10 cellular contexts compared by ENCODE assay signal in genomic region chr10:76902949-76903348, GRCh38.
DNase-seq lines count a peak whose midpoint lies in the region; ATAC-seq and TF ChIP-seq lines count a peak whose summit lies in the region.
"Had no signal": no experiment of that assay in that cellular context is flagged by ENCODE, and none has a peak within 500 bp of the region (broad histone marks: within the 10 kb centered on the region; RNA-seq: fewer than 3 reads in every experiment).

No MANE protein-coding gene starts in this region.

- H3K4me1 Mint-ChIP-seq in activated CD4-positive, alpha-beta T cell treated with anti-CD3 and anti-CD28 coated beads, Interleukin-2, amount 10 ng/mL, durations not matched to agents 7 days and 5 days, result no peaks in the 10 kb centered on the region
- no peaks in the 10 kb centered on the region for H3K4me1 Mint-ChIP-seq in activated T-helper 17 cell treated with anti-CD3 and anti-CD28 coated beads, Interleukin-2, amount 50 U/mL, for 72 hours

- H3K36me3 ChIP-seq in BJ (ENCODE audit: control insufficient read depth, insufficient read depth, low read length), result no peaks in the 10 kb centered on the region
- H3K36me3 ChIP-seq: right lobe of liver had no signal

- no peak overlapping the region for H3K27ac Mint-ChIP-seq in activated CD4-positive, alpha-beta T cell treated with anti-CD3 and anti-CD28 coated beads, Interleukin-2, amount 10 ng/mL, durations not matched to agents 7 days and 5 days
- no peak overlapping the region for H3K27ac Mint-ChIP-seq in activated T-helper 17 cell treated with anti-CD3 and anti-CD28 coated beads, Interleukin-2, amount 50 U/mL, for 72 hours

- TF ChIP-seq CTCF in BJ (IDR thresholded peaks at IDR 0.05; ENCODE audit: insufficient read depth, low read depth, low read length), result peak; percentile 5; the same call in 1 of the 2 replicates

- POLR2A ChIA-PET in BJ (lab: Charles Lee) (no interaction called here), HEK293T (lab: Yijun Ruan, JAX) (no interaction called here)
- POLR2A ChIA-PET in activated CD4-positive, alpha-beta T cell treated with anti-CD3 and anti-CD28 coated beads, Interleukin-2, amount 10 ng/mL, durations not matched to agents 7 days and 5 days (lab: Charles Lee), result no interaction called here

- no peak for ATAC-seq in GM18858 (IDR thresholded peaks at IDR 0.05; ENCODE audit: unreplicated experiment)
- ATAC-seq in activated T-helper 17 cell treated with anti-CD3 and anti-CD28 coated beads, Interleukin-2, amount 50 U/mL, for 72 hours (replicated peaks), result no peak
- ATAC-seq: body of pancreas had no signal

- DNase-seq in BJ (ENCODE audit: low read depth) (no peak), HEK293T (ENCODE audit: extremely low spot score) (peak; percentile 64), SK-N-DZ (ENCODE audit: low spot score) (peak; percentile 77), iPS-NIHi7 (ENCODE audit: extremely low spot score) (peak; percentile 79), NCI-H128 (lab: John Stamatoyannopoulos, UW; ENCODE audit: unreplicated experiment) (no peak)
- DNase-seq in activated CD4-positive, alpha-beta T cell treated with anti-CD3 and anti-CD28 coated beads, Interleukin-2, amount 10 ng/mL, durations not matched to agents 7 days and 5 days, result no peak
- DNase-seq: right lobe of liver had no signal

- no peaks in the 10 kb centered on the region for H3K9me3 Mint-ChIP-seq in activated CD4-positive, alpha-beta T cell treated with anti-CD3 and anti-CD28 coated beads, Interleukin-2, amount 10 ng/mL, durations not matched to agents 7 days and 5 days
- no peaks in the 10 kb centered on the region for H3K9me3 Mint-ChIP-seq in activated T-helper 17 cell treated with anti-CD3 and anti-CD28 coated beads, Interleukin-2, amount 50 U/mL, for 72 hours

- H3K27me3 Mint-ChIP-seq in activated CD4-positive, alpha-beta T cell treated with anti-CD3 and anti-CD28 coated beads, Interleukin-2, amount 10 ng/mL, durations not matched to agents 7 days and 5 days, result peaks cover 2% of the 10 kb centered on the region
- no peaks in the 10 kb centered on the region for H3K27me3 Mint-ChIP-seq in activated T-helper 17 cell treated with anti-CD3 and anti-CD28 coated beads, Interleukin-2, amount 50 U/mL, for 72 hours

- H3K4me3 Mint-ChIP-seq in activated CD4-positive, alpha-beta T cell treated with anti-CD3 and anti-CD28 coated beads, Interleukin-2, amount 10 ng/mL, durations not matched to agents 7 days and 5 days, result no peak overlapping the region
- no peak overlapping the region for H3K4me3 Mint-ChIP-seq in activated T-helper 17 cell treated with anti-CD3 and anti-CD28 coated beads, Interleukin-2, amount 50 U/mL, for 72 hours

- no peaks in the 10 kb centered on the region for H3K36me3 Mint-ChIP-seq in activated CD4-positive, alpha-beta T cell treated with anti-CD3 and anti-CD28 coated beads, Interleukin-2, amount 10 ng/mL, durations not matched to agents 7 days and 5 days (ENCODE audit: low read depth)
- no peaks in the 10 kb centered on the region for H3K36me3 Mint-ChIP-seq in activated T-helper 17 cell treated with anti-CD3 and anti-CD28 coated beads, Interleukin-2, amount 50 U/mL, for 72 hours (ENCODE audit: low read depth)

- no peaks in the 10 kb centered on the region for H3K27me3 ChIP-seq in BJ (ENCODE audit: control insufficient read depth, insufficient read depth, low read length)
- H3K27me3 ChIP-seq: body of pancreas, right lobe of liver had no signal

- CTCF ChIA-PET in BJ (lab: Yijun Ruan, JAX) (no interaction called here), HEK293T (lab: Yijun Ruan, JAX) (interaction anchor here (0.6 to 1.3 kb wide), 4 partner anchors 10 to 1507 kb away, joined by 3 to 4 read pairs (median 3); no protein-coding TSS in a partner anchor)
- CTCF ChIA-PET in activated CD4-positive, alpha-beta T cell treated with anti-CD3 and anti-CD28 coated beads, Interleukin-2, amount 10 ng/mL, durations not matched to agents 7 days and 5 days (lab: Charles Lee), result no interaction called here

- no peak overlapping the region for H3K4me3 ChIP-seq in BJ (ENCODE audit: low read depth, low read length)
- H3K4me3 ChIP-seq: body of pancreas, right lobe of liver had no signal

TF ChIP-seq in HEK293T, 16 proteins besides CTCF, POLR2A, EP300 and RAD21:
- TF ChIP-seq ZNF384 (IDR thresholded peaks at IDR 0.05) (peak; percentile 82), FOXM1 (IDR thresholded peaks at IDR 0.05; ENCODE audit: borderline replicate concordance) (no peak)

Comparison
In these comparisons a context has a peak if more than half of its experiments do, and no peak if none do; other contexts are left out.
1. DNase-seq: peak in HEK293T (single experiment), SK-N-DZ (single experiment) and iPS-NIHi7 (single experiment); none in BJ (single experiment), activated CD4-positive, alpha-beta T cell treated with anti-CD3 and anti-CD28 coated beads, Interleukin-2, amount 10 ng/mL, durations not matched to agents 7 days and 5 days (single experiment) and NCI-H128 (single experiment).